10 cellular contexts compared by ENCODE assay signal in genomic region chr6:113120577-113121285, GRCh38.
DNase-seq lines count a peak whose midpoint lies in the region; ATAC-seq and TF ChIP-seq lines count a peak whose summit lies in the region.
"Had no signal": no experiment of that assay in that cellular context is flagged by ENCODE, and none has a peak within 500 bp of the region (broad histone marks: within the 10 kb centered on the region; RNA-seq: fewer than 3 reads in every experiment).

No MANE protein-coding gene starts in this region.

- intact Hi-C loops in tibial artery (cut with DNase I; ENCODE audit: low total_unique reads): no loop called here

- H3K36me3 ChIP-seq in tibial artery: no peaks in the 10 kb centered on the region

- ATAC-seq in HG03196 (IDR thresholded peaks at IDR 0.05; ENCODE audit: unreplicated experiment) (no peak), GM21576 (IDR thresholded peaks at IDR 0.05; ENCODE audit: unreplicated experiment) (no peak)
- ATAC-seq: naive thymus-derived CD4-positive, alpha-beta T cell had no signal

- no peaks in the 10 kb centered on the region for H3K9me3 ChIP-seq in tibial artery

- H3K27me3 ChIP-seq in tibial artery: no peaks in the 10 kb centered on the region

- DNase-seq in NCI-H2029 (lab: John Stamatoyannopoulos, UW) (peak; percentile 6), NCI-H2029 treated with DMSO at 0.1 percent for 48 hours (lab: John Stamatoyannopoulos, UW) (no peak), epithelial cell of prostate (ENCODE audit: low read depth, low spot score) (peak; percentile 94), retinal pigment epithelial cell (ENCODE audit: low read depth) (peak; percentile 98), tibial artery (no peak)
- DNase-seq: naive thymus-derived CD4-positive, alpha-beta T cell; NCI-H510A treated with DMSO at 0.1 percent for 48 hours had no signal

- H3K4me3 ChIP-seq in retinal pigment epithelial cell (ENCODE audit: low read length) (no peak overlapping the region), tibial artery (no peak overlapping the region)

- H3K27ac ChIP-seq in epithelial cell of prostate (peak overlapping the region; percentile 77), tibial artery (no peak overlapping the region)

- peaks cover 0 to 37% (median 8%) of the 10 kb centered on the region in 4 donors for H3K4me1 ChIP-seq in tibial artery

- no peak for TF ChIP-seq CTCF in retinal pigment epithelial cell (conservative IDR thresholded peaks at IDR 0.05; ENCODE audit: low read depth, low read length)
- no peak for TF ChIP-seq CTCF in tibial artery (IDR thresholded peaks at IDR 0.05)

TF ChIP-seq in PFSK-1, 5 proteins besides CTCF, POLR2A, EP300 and RAD21:
- TF ChIP-seq TAF1 (IDR thresholded peaks at IDR 0.05; ENCODE audit: borderline replicate concordance, insufficient read depth, low read length) (no peak), POLR2AphosphoS5 (IDR thresholded peaks at IDR 0.05; ENCODE audit: low read depth, low read length) (peak; percentile 50; the same call in 1 of the 2 replicates), SIN3A (IDR thresholded peaks at IDR 0.05; ENCODE audit: borderline replicate concordance, insufficient read depth, low read length) (no peak), FOXP2 (optimal IDR thresholded peaks at IDR 0.05; ENCODE audit: borderline replicate concordance, extremely low read depth, extremely low read length, insufficient read depth) (peak; percentile 33)

Comparison
In these comparisons a context has a peak if more than half of its experiments do, and no peak if none do; other contexts are left out.
1. DNase-seq: peak in NCI-H2029 (single experiment), epithelial cell of prostate (single experiment) and retinal pigment epithelial cell (single experiment); none in NCI-H2029 treated with DMSO at 0.1 percent for 48 hours (single experiment) and tibial artery (0 of 2).